8 cellular contexts compared by ENCODE assay signal in the genomic region with DNA sequence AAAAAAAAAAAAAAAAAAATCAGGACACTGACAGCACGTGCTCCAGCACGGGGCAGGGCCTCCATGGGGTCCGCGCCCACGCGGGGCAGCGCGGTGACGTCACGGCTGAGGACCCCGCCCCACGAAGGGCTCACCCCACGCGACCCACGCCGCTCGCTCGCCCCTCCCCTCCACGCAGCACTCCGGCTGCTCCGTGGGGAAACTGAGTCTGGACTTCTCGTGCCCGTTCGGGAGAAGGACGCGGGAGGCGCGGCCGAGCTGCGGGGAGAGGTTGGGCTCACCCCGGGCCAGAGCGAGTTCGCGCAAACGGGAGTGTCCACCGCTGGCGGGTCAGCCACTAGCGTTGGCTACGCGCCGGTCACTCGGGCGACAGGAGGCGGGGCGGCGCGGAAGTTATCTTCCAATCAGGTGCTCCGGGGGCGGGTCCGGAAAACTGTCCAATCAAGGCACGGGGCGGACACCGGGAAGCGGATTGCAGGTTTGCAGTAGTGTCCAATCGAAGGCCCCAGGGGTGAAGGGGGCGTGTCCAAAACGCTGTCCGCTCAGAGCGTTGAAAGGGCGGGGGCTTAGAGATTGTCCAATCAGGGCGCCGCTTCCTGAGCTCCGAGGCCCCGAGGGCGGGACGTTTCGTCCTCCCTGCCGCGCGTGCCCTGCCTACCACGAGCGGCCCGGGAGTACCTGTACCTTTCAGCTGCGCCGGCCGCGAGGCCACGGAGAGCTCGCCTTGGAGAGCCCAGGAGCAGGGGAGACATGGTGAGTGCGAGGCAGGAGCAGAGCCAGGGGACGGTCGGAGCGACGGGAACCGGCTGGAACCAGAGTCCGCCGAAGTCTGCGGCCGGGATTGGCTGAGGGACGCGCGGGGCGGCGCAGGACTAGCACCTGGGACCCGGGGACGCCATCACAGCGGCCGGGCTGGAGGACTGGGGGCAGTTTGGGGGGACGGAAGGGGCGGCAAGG. TPM values are rescaled to one million over a fixed set of nuclear protein-coding genes. Genes with fewer than 3 reads are reported as not detected.
DNase-seq lines count a peak whose midpoint lies in the region; ATAC-seq and TF ChIP-seq lines count a peak whose summit lies in the region.

A gene (plus strand): TSS at position 633 of the 957 bp plus-strand sequence. CDS start 118 bp downstream, at position 751.

- no peaks in the 10 kb centered on the region for H3K9me2 ChIP-seq in Karpas-422 (replicated peaks; ENCODE audit: insufficient read depth, low read length)

- H4K20me1 ChIP-seq in Karpas-422 (ENCODE audit: insufficient read depth, low read depth, low read length) = no peaks in the 10 kb centered on the region

- peaks cover 30% of the 10 kb centered on the region; the same call in 1 of the 2 replicates for H3K79me2 ChIP-seq in Karpas-422 (ENCODE audit: low read length)

- peak; percentile 93 for ATAC-seq in GM21786 (IDR thresholded peaks at IDR 0.05; ENCODE audit: unreplicated experiment)
- peak; percentile 97 to 98 for ATAC-seq in naive thymus-derived CD8-positive, alpha-beta T cell
- ATAC-seq in stimulated activated naive B cell treated with anti-CD40 and anti-IgM and Interleukin-4, amounts not matched to agents 10 μg/mL and 1 μg/mL and 100 μg/mL, for 72 hours (replicated peaks) = peak; percentile 96 to 98

- H3K4me2 ChIP-seq in Karpas-422 (ENCODE audit: low read depth, low read length, poor library complexity, severe bottlenecking) = peak within 1 kb of the TSS; percentile 71

- POLR2A ChIA-PET in RWPE1 (lab: Yijun Ruan, JAX; ENCODE audit: low non-redundant PET) = interaction anchor here (0.8 to 1.3 kb wide), 4 partner anchors 13 to 59 kb away, joined by 3 to 5 read pairs (median 3); a partner anchor contains a TSS
- POLR2A ChIA-PET in naive thymus-derived CD8-positive, alpha-beta T cell (lab: Charles Lee) = interaction anchor here (0.6 to 1.1 kb wide), 4 partner anchors 50 to 423 kb away, joined by 3 to 7 read pairs (median 4); a partner anchor contains a TSS

- H3K9me3 Mint-ChIP-seq in naive thymus-derived CD8-positive, alpha-beta T cell = peaks cover 0 to 23% (median 3%) of the 10 kb centered on the region in 9 donors
- H3K9me3 Mint-ChIP-seq in stimulated activated naive B cell treated with anti-CD40 and anti-IgM and Interleukin-4, amounts not matched to agents 10 μg/mL and 1 μg/mL and 100 μg/mL, for 72 hours = peaks cover 4 to 7% of the 10 kb centered on the region in 2 donors

- H3K9ac ChIP-seq in Karpas-422 (ENCODE audit: low read length) = peak within 1 kb of the TSS; percentile 69

- H3K9me3 ChIP-seq in Karpas-422 (ENCODE audit: low read length) = peaks cover 3% of the 10 kb centered on the region; the same call in 1 of the 2 replicates

- H3K27me3 ChIP-seq in Karpas-422 (ENCODE audit: low read length) = no peaks in the 10 kb centered on the region

- H3K36me3 Mint-ChIP-seq in naive thymus-derived CD8-positive, alpha-beta T cell = peaks cover 0 to 5% (median 0%) of the 10 kb centered on the region in 3 donors
- peaks cover 2 to 16% of the 10 kb centered on the region in 2 donors for H3K36me3 Mint-ChIP-seq in stimulated activated naive B cell treated with anti-CD40 and anti-IgM and Interleukin-4, amounts not matched to agents 10 μg/mL and 1 μg/mL and 100 μg/mL, for 72 hours

- H3K4me3 ChIP-seq in Karpas-422 (ENCODE audit: low read length) = peak within 1 kb of the TSS; percentile 73

- peak within 1 kb of the TSS; percentile 71; the same call in 1 of the 2 replicates for H2AFZ ChIP-seq in Karpas-422 (ENCODE audit: low read length)

- peak within 1 kb of the TSS; percentile 82 to 98 (median 92) for H3K27ac Mint-ChIP-seq in naive thymus-derived CD8-positive, alpha-beta T cell
- peak within 1 kb of the TSS; percentile 99 for H3K27ac Mint-ChIP-seq in stimulated activated naive B cell treated with anti-CD40 and anti-IgM and Interleukin-4, amounts not matched to agents 10 μg/mL and 1 μg/mL and 100 μg/mL, for 72 hours

- CTCF ChIA-PET in RWPE1 (lab: Yijun Ruan, JAX) = interaction anchor here (0.5 to 1.3 kb wide), 6 partner anchors 13 to 1620 kb away, joined by 3 to 5 read pairs (median 3); no protein-coding TSS in a partner anchor

- H3K27me3 Mint-ChIP-seq in naive thymus-derived CD8-positive, alpha-beta T cell = no peaks in the 10 kb centered on the region
- no peaks in the 10 kb centered on the region for H3K27me3 Mint-ChIP-seq in stimulated activated naive B cell treated with anti-CD40 and anti-IgM and Interleukin-4, amounts not matched to agents 10 μg/mL and 1 μg/mL and 100 μg/mL, for 72 hours

- H3K27ac ChIP-seq in Karpas-422 (ENCODE audit: low read length) (no peak within 1 kb of the TSS), RWPE1 (peak within 1 kb of the TSS; percentile 83)

- no peaks in the 10 kb centered on the region for H3K36me3 ChIP-seq in Karpas-422 (ENCODE audit: insufficient read depth, low read length)

- peak within 1 kb of the TSS; percentile 95 to 100 (median 98) for H3K4me3 Mint-ChIP-seq in naive thymus-derived CD8-positive, alpha-beta T cell
- H3K4me3 Mint-ChIP-seq in stimulated activated naive B cell treated with anti-CD40 and anti-IgM and Interleukin-4, amounts not matched to agents 10 μg/mL and 1 μg/mL and 100 μg/mL, for 72 hours = peak within 1 kb of the TSS; percentile 100

- DNase-seq in DMS79 treated with DMSO at 0.1 percent for 48 hours (lab: John Stamatoyannopoulos, UW) = peak; percentile 97
- DNase-seq in Karpas-422 = peak; percentile 97
- DNase-seq in RWPE1 (ENCODE audit: low spot score) = peak; percentile 99
- peak; percentile 95 for DNase-seq in activated effector memory CD4-positive, alpha-beta T cell treated with Interleukin-2 at 50 U/mL for 16 hours
- peak; percentile 98 for DNase-seq in fibroblast of peridontal ligament (ENCODE audit: extremely low read depth)
- peak; percentile 87 to 99 (median 96) for DNase-seq in naive thymus-derived CD8-positive, alpha-beta T cell
- peak; percentile 96 for DNase-seq in stimulated activated naive B cell treated with anti-CD40 and anti-IgM and Interleukin-4, amounts not matched to agents 10 μg/mL and 1 μg/mL and 100 μg/mL, for 72 hours

- peaks cover 8 to 30% (median 24%) of the 10 kb centered on the region in 4 donors for H3K4me1 Mint-ChIP-seq in naive thymus-derived CD8-positive, alpha-beta T cell
- peaks cover 10 to 19% of the 10 kb centered on the region in 2 donors for H3K4me1 Mint-ChIP-seq in stimulated activated naive B cell treated with anti-CD40 and anti-IgM and Interleukin-4, amounts not matched to agents 10 μg/mL and 1 μg/mL and 100 μg/mL, for 72 hours

- peaks cover 7% of the 10 kb centered on the region for H3K4me1 ChIP-seq in Karpas-422 (ENCODE audit: low read length)

- TF ChIP-seq CTCF in RWPE1 (conservative IDR thresholded peaks at IDR 0.05; ENCODE audit: low read depth) = no peak

RNA-seq across cellular contexts. Expression of the gene that starts here (rescaled TPM):
- total RNA-seq in Karpas-422 (2014; rRNA removed; shearing (Covaris generic); ENCODE audit: low replicate concordance) = 1.0 and 3.3 TPM in 2 replicates
- 1 to 10 TPM; 3.0 to 3.6 TPM for total RNA-seq in naive thymus-derived CD8-positive, alpha-beta T cell
- polyA plus RNA-seq in naive thymus-derived CD8-positive, alpha-beta T cell = 1 to 10 TPM; 1.7 to 2.9 (median 1.8) TPM
